Comparison of ENCODE assay signal across 8 cellular contexts in the genomic region with DNA sequence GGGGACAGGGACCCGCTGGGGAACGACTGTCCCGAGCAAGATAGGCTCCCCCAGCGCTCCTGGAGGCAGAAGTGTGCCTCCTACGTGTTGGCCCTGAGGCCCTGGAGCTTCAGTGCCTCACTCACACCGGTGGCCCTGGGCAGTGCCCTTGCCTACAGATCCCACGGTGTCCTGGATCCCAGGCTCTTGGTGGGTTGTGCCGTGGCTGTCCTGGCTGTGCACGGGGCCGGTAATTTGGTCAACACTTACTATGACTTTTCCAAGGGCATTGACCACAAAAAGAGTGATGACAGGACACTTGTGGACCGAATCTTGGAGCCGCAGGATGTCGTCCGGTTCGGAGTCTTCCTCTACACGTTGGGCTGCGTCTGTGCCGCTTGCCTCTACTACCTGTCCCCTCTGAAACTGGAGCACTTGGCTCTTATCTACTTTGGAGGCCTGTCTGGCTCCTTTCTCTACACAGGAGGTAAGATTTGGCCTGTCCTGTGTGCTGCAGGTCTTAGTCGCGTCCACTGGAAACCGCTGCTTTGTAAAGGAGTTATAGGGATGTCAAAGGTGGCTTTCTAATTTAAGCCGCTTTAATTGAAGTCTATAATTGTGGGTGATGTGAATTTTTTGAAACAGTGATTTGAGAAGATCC. TPM values are rescaled to one million over a fixed set of nuclear protein-coding genes. Genes with fewer than 3 reads are reported as not detected.
DNase-seq lines count a peak whose midpoint lies in the region; ATAC-seq and TF ChIP-seq lines count a peak whose summit lies in the region.

No MANE protein-coding gene starts in this region.

- no peaks in the 10 kb centered on the region for H3K27me3 ChIP-seq in left ventricle myocardium inferior (ENCODE audit: low read depth)

- DNase-seq in NCI-H748 (lab: John Stamatoyannopoulos, UW; ENCODE audit: unreplicated experiment): peak; percentile 22
- DNase-seq in NCI-H748 treated with DMSO at 0.1 percent for 48 hours (lab: John Stamatoyannopoulos, UW): no peak
- no peak for DNase-seq in activated CD4-positive, alpha-beta memory T cell treated with anti-CD3 and anti-CD28 coated beads for 36 hours
- DNase-seq in left ventricle myocardium inferior: no peak
- no peak for DNase-seq in skeletal muscle cell (ENCODE audit: low read depth)
- DNase-seq in GM13976 (ENCODE audit: low spot score): no peak
- no peak for DNase-seq in activated gamma-delta T cell (lab: John Stamatoyannopoulos, UW)

- in situ Hi-C loops in GM13976 (cut with MboI; ENCODE audit: low sequenced_read_pairs, unreplicated experiment): no loop called here

- H3K36me3 Mint-ChIP-seq in activated CD4-positive, alpha-beta memory T cell treated with anti-CD3 and anti-CD28 coated beads for 36 hours: peaks cover 22% of the 10 kb centered on the region

- CTCF ChIA-PET in activated CD4-positive, alpha-beta memory T cell treated with anti-CD3 and anti-CD28 coated beads for 36 hours (lab: Charles Lee): no interaction called here

- peak overlapping the region; percentile 97 for H3K27ac ChIP-seq in left ventricle myocardium inferior (replicated peaks)

- TF ChIP-seq CTCF in left ventricle myocardium inferior (IDR thresholded peaks at IDR 0.05; ENCODE audit: borderline replicate concordance): no peak
- no peak for TF ChIP-seq CTCF in GM13976 (IDR thresholded peaks at IDR 0.05; ENCODE audit: borderline replicate concordance, control extremely low read depth, extremely low read depth, insufficient read depth, missing control alignments)

- POLR2A ChIA-PET in activated CD4-positive, alpha-beta memory T cell treated with anti-CD3 and anti-CD28 coated beads for 36 hours (lab: Charles Lee): interaction anchor here (1.0 to 3.1 kb wide), 4 partner anchors 10 to 636 kb away, joined by 3 to 23 read pairs (median 3); partner anchors contain the start of gene MTOR

- peaks cover 41% of the 10 kb centered on the region for H3K4me1 ChIP-seq in left ventricle myocardium inferior

- H3K9me3 Mint-ChIP-seq in activated CD4-positive, alpha-beta memory T cell treated with anti-CD3 and anti-CD28 coated beads for 36 hours: no peaks in the 10 kb centered on the region

- no peaks in the 10 kb centered on the region for H3K9me3 ChIP-seq in left ventricle myocardium inferior (replicated peaks)

- peak; percentile 39 for ATAC-seq in HG03103 (IDR thresholded peaks at IDR 0.05; ENCODE audit: low read depth, unreplicated experiment)

- peak overlapping the region; percentile 89 for H3K27ac Mint-ChIP-seq in activated CD4-positive, alpha-beta memory T cell treated with anti-CD3 and anti-CD28 coated beads for 36 hours

- H3K36me3 ChIP-seq in left ventricle myocardium inferior: peaks cover 11% of the 10 kb centered on the region

- H3K4me1 Mint-ChIP-seq in activated CD4-positive, alpha-beta memory T cell treated with anti-CD3 and anti-CD28 coated beads for 36 hours (ENCODE audit: low read depth): peaks cover 33% of the 10 kb centered on the region

- H3K27me3 Mint-ChIP-seq in activated CD4-positive, alpha-beta memory T cell treated with anti-CD3 and anti-CD28 coated beads for 36 hours: no peaks in the 10 kb centered on the region

- H3K4me3 ChIP-seq in left ventricle myocardium inferior: peak overlapping the region; percentile 72
- H3K4me3 ChIP-seq in skeletal muscle cell (ENCODE audit: low read depth, low read length): peak overlapping the region; percentile 55

- intact Hi-C loops in activated CD4-positive, alpha-beta memory T cell treated with anti-CD3 and anti-CD28 coated beads for 36 hours (cut with micrococcal nuclease): loop anchor here (1.0 to 5.0 kb wide), 2 partner anchors 11 to 634 kb away; partner anchors contain the start of gene MTOR
- intact Hi-C loops in left ventricle myocardium inferior (cut with micrococcal nuclease): no loop called here

- peak overlapping the region; percentile 96 for H3K4me3 Mint-ChIP-seq in activated CD4-positive, alpha-beta memory T cell treated with anti-CD3 and anti-CD28 coated beads for 36 hours

RNA-seq across cellular contexts. Expression of gene UBIAD1, which starts 0.7 kb away (rescaled TPM):
- 10 to 100 TPM; 21.4 to 22.4 TPM for total RNA-seq in activated CD4-positive, alpha-beta memory T cell treated with anti-CD3 and anti-CD28 coated beads for 36 hours
- total RNA-seq in left ventricle myocardium inferior: 9.6 TPM

RNA-seq across cellular contexts. Expression of gene MTOR, which starts 11.4 kb away (rescaled TPM):
- 10 to 100 TPM; 35.8 to 39.4 TPM for total RNA-seq in activated CD4-positive, alpha-beta memory T cell treated with anti-CD3 and anti-CD28 coated beads for 36 hours
- total RNA-seq in left ventricle myocardium inferior: 34.9 TPM
